Comparison of ENCODE assay signal across 8 cellular contexts in the genomic region with DNA sequence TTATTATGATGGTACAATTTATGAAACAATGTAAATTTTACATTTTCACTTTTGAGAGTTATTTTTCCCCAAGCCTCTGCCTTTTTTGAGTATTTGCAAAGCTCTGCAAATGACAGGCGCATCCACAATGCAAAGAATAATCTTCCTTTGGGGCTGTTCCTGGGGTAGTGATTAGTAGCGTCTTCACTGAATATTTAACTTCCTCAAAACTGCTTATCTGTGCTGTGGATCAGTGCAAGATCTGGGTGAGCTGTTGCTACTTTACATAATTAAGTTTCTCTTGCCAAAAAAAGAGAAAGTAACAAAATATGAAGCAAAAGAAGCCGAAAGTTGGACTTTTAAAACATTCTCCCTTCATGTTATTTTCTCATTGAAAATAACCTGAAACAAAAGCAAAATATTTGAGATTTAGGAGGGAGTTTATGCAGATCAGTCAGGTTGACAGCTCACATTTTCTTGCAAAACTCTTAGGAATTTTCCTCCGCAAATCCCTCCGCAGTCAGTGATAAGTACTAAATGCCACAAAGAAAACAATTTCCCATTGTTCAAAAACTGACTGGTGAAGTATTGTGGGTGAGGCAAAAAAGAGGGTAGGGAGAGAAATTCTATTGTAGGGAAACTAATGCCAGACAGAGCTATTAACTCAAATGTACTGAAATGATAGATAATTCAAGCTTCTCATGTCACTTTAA.
A peak's percentile ranks its signal among the peaks of the same experiment; 100 is the strongest.
DNase-seq lines count a peak whose midpoint lies in the region; ATAC-seq and TF ChIP-seq lines count a peak whose summit lies in the region.

No MANE protein-coding gene starts in this region.

- peaks cover 7% of the 10 kb centered on the region for H3K9me3 Mint-ChIP-seq in activated naive CD8-positive, alpha-beta T cell (ENCODE audit: low read depth)
- no peaks in the 10 kb centered on the region for H3K9me3 Mint-ChIP-seq in natural killer cell

- no peak for TF ChIP-seq POLR2A in sigmoid colon (IDR thresholded peaks at IDR 0.05)

- H3K4me1 ChIP-seq in sigmoid colon, result no peaks in the 10 kb centered on the region

- H3K36me3 Mint-ChIP-seq in activated naive CD8-positive, alpha-beta T cell, result no peaks in the 10 kb centered on the region
- H3K36me3 Mint-ChIP-seq in natural killer cell, result no peaks in the 10 kb centered on the region

- no peak overlapping the region for H3K4me3 ChIP-seq in sigmoid colon

- H3K27me3 ChIP-seq in sigmoid colon, result no peaks in the 10 kb centered on the region

- peak overlapping the region; percentile 61 for H3K27ac Mint-ChIP-seq in activated naive CD8-positive, alpha-beta T cell
- peak overlapping the region; percentile 36 to 45 for H3K27ac Mint-ChIP-seq in natural killer cell

- H3K4me1 Mint-ChIP-seq in activated naive CD8-positive, alpha-beta T cell (ENCODE audit: low read depth), result peaks cover 35% of the 10 kb centered on the region
- peaks cover 12 to 22% of the 10 kb centered on the region in 2 donors for H3K4me1 Mint-ChIP-seq in natural killer cell

- H3K9me3 ChIP-seq in sigmoid colon, result no peaks in the 10 kb centered on the region

- TF ChIP-seq CTCF in natural killer cell (IDR thresholded peaks at IDR 0.05) (no peak), sigmoid colon (IDR thresholded peaks at IDR 0.05) (no peak)

- DNase-seq in Kasumi-1 (lab: John Stamatoyannopoulos, UW), result peak; percentile 67 to 80
- no peak for DNase-seq in natural killer cell
- no peak for DNase-seq in KG1 (lab: John Stamatoyannopoulos, UW)
- DNase-seq in COLO668 (lab: John Stamatoyannopoulos, UW; ENCODE audit: unreplicated experiment), result no peak
- no peak for DNase-seq in sigmoid colon

- H3K4me3 Mint-ChIP-seq in activated naive CD8-positive, alpha-beta T cell, result peak overlapping the region; percentile 52
- H3K4me3 Mint-ChIP-seq in natural killer cell, result peak overlapping the region; percentile 73

- WGBS in sigmoid colon, 2 donors, result 43 to 54% methylated on average over 5 of the region's 5 CpGs

- H3K36me3 ChIP-seq in sigmoid colon, result no peaks in the 10 kb centered on the region

- ATAC-seq in GM18861 (IDR thresholded peaks at IDR 0.05; ENCODE audit: unreplicated experiment), result peak; percentile 73
- peak in 2 of 3 donors; percentile 57 to 58 for ATAC-seq in natural killer cell
- no peak for ATAC-seq in HG02884 (IDR thresholded peaks at IDR 0.05; ENCODE audit: unreplicated experiment)

- no peaks in the 10 kb centered on the region for H3K27me3 Mint-ChIP-seq in activated naive CD8-positive, alpha-beta T cell
- H3K27me3 Mint-ChIP-seq in natural killer cell (ENCODE audit: low read depth in 2 of 2), result peaks cover 0 to 5% of the 10 kb centered on the region in 2 donors

- H3K27ac ChIP-seq in sigmoid colon, result no peak overlapping the region

- intact Hi-C loops in natural killer cell (cut with micrococcal nuclease), result no loop called here
- intact Hi-C loops in sigmoid colon (cut with DNase I), result no loop called here

- TF ChIP-seq EP300 in sigmoid colon (IDR thresholded peaks at IDR 0.05), result no peak

Comparison
In these comparisons a context has a peak if more than half of its experiments do, and no peak if none do; other contexts are left out.
1. DNase-seq: peak in Kasumi-1 (2 of 2); none in natural killer cell (single experiment), KG1 (single experiment), COLO668 (single experiment) and sigmoid colon (single experiment).